1 cellular context compared by ENCODE assay signal in genomic region chr5:175859916-175860315, GRCh38.
TF ChIP-seq lines count a peak whose summit lies in the region.

No MANE protein-coding gene starts in this region.

TF ChIP-seq in HepG2, 621 proteins besides CTCF, POLR2A, EP300 and RAD21 (continued from another document):
- TF ChIP-seq ZNF687 (CRISPR knock-in tag; IDR thresholded peaks at IDR 0.05): peak; percentile 24; the same call in 1 of the 2 replicates
